In genomic region chr2:105771291-105771690, GRCh38 we compare ENCODE assay signal across 7 cellular contexts. TPM values are rescaled to one million over a fixed set of nuclear protein-coding genes. Genes with fewer than 3 reads are reported as not detected.
DNase-seq lines count a peak whose midpoint lies in the region; TF ChIP-seq lines count a peak whose summit lies in the region.
"Not testable (repeated sequence)": the region's sequence is repeated elsewhere in the genome, so short reads cannot be mapped to it uniquely, and the experiment has no call there.

No MANE protein-coding gene starts in this region.

- H3K4me3 ChIP-seq in endodermal cell (ENCODE audit: low read length); hepatocyte; parathyroid adenoma (ENCODE audit: low read depth, low read length): not testable (repeated sequence)

- not testable (repeated sequence) for H3K9me2 ChIP-seq in hepatocyte (replicated peaks; ENCODE audit: insufficient read depth)

- H3K27me3 Mint-ChIP-seq in activated naive CD8-positive, alpha-beta T cell; endodermal cell (ENCODE audit: insufficient read depth); stimulated activated naive CD8-positive, alpha-beta T cell treated with anti-CD3 and anti-CD28 coated beads, Interleukin-15, Interleukin-2, amounts not matched to agents 100 ng/mL and 50 ng/mL, for 24 hours: not testable (repeated sequence)

- not testable (repeated sequence) for H2AFZ ChIP-seq in hepatocyte
- peak overlapping the region; percentile 38 for H2AFZ ChIP-seq in parathyroid adenoma

- not testable (repeated sequence) for H3K27me3 ChIP-seq in endodermal cell (ENCODE audit: control insufficient read depth, insufficient read depth, low read length, poor library complexity, severe bottlenecking); hepatocyte; parathyroid adenoma (ENCODE audit: control insufficient read depth, insufficient read depth, low read length)

- H3K4me1 ChIP-seq in endodermal cell (ENCODE audit: control insufficient read depth, insufficient read depth, low read length) = not testable (repeated sequence)
- peaks cover 14% of the 10 kb centered on the region for H3K4me1 ChIP-seq in hepatocyte (ENCODE audit: insufficient read depth)
- H3K4me1 ChIP-seq in parathyroid adenoma = peaks cover 12% of the 10 kb centered on the region

- not testable (repeated sequence) for DNase-seq in RWPE1 (ENCODE audit: low spot score); endodermal cell; hepatocyte (ENCODE audit: low spot score)
- DNase-seq in activated T-cell treated with anti-CD3 and anti-CD28 coated beads, Interleukin-2, amount 50 U/mL, for 1 hour = peak; percentile 5

- not testable (repeated sequence) for H3K9me3 ChIP-seq in endodermal cell (ENCODE audit: control insufficient read depth, low read length); hepatocyte (ENCODE audit: low read depth); parathyroid adenoma (ENCODE audit: control insufficient read depth, low read length)

- not testable (repeated sequence) for H3K9ac ChIP-seq in endodermal cell (ENCODE audit: extremely low read depth, low read length, poor library complexity, severe bottlenecking); parathyroid adenoma

- H4K20me1 ChIP-seq in hepatocyte (ENCODE audit: insufficient read depth, poor library complexity, severe bottlenecking) = peaks cover 81% of the 10 kb centered on the region

- CTCF ChIA-PET in RWPE1 (lab: Yijun Ruan, JAX) = interaction anchor here (0.7 kb wide), 1 partner anchor 746 kb away, joined by 3 read pairs; no protein-coding TSS in a partner anchor

- H3K36me3 ChIP-seq in endodermal cell (ENCODE audit: control insufficient read depth, insufficient read depth, low read length); hepatocyte (replicated peaks; ENCODE audit: insufficient read depth, low read depth); parathyroid adenoma (ENCODE audit: control insufficient read depth, insufficient read depth, low read length): not testable (repeated sequence)

- POLR2A ChIA-PET in RWPE1 (lab: Yijun Ruan, JAX; ENCODE audit: low non-redundant PET) = not testable (repeated sequence)

- not testable (repeated sequence) for TF ChIP-seq CTCF in RWPE1 (conservative IDR thresholded peaks at IDR 0.05; ENCODE audit: low read depth); endodermal cell (conservative IDR thresholded peaks at IDR 0.05); hepatocyte (IDR thresholded peaks at IDR 0.05; ENCODE audit: poor library complexity); parathyroid adenoma (IDR thresholded peaks at IDR 0.05)

- not testable (repeated sequence) for H3K4me2 ChIP-seq in hepatocyte; parathyroid adenoma (ENCODE audit: low read length)

- not testable (repeated sequence) for H3K9me3 Mint-ChIP-seq in activated naive CD8-positive, alpha-beta T cell (ENCODE audit: low read depth); endodermal cell; stimulated activated naive CD8-positive, alpha-beta T cell treated with anti-CD3 and anti-CD28 coated beads, Interleukin-15, Interleukin-2, amounts not matched to agents 100 ng/mL and 50 ng/mL, for 24 hours

- peaks cover 17% of the 10 kb centered on the region for H3K36me3 Mint-ChIP-seq in activated naive CD8-positive, alpha-beta T cell
- H3K36me3 Mint-ChIP-seq in endodermal cell (ENCODE audit: low read depth) = not testable (repeated sequence)
- peaks cover 41% of the 10 kb centered on the region for H3K36me3 Mint-ChIP-seq in stimulated activated naive CD8-positive, alpha-beta T cell treated with anti-CD3 and anti-CD28 coated beads, Interleukin-15, Interleukin-2, amounts not matched to agents 100 ng/mL and 50 ng/mL, for 24 hours (ENCODE audit: low read depth)

- 56 to 73% methylated on average over 2 to 7 of the region's 7 CpGs for WGBS in endodermal cell (ENCODE audit: insufficient coverage in 1 of 2, insufficient read length in 1 of 2), 2 experiments
- 89% methylated on average over 7 of the region's 7 CpGs for WGBS in hepatocyte (ENCODE audit: low lambda C conversion rate, missing lambda C conversion rate)

- 0 out of 2 replicates have a peak overlapping the region, but pooled peaks have one; percentile 8 for H3K27ac ChIP-seq in RWPE1
- H3K27ac ChIP-seq in endodermal cell (ENCODE audit: low read depth, low read length) = peak overlapping the region; percentile 25
- H3K27ac ChIP-seq in hepatocyte = peak overlapping the region; percentile 39
- peak overlapping the region; percentile 4 for H3K27ac ChIP-seq in parathyroid adenoma

- not testable (repeated sequence) for H3K4me3 Mint-ChIP-seq in activated naive CD8-positive, alpha-beta T cell; endodermal cell; stimulated activated naive CD8-positive, alpha-beta T cell treated with anti-CD3 and anti-CD28 coated beads, Interleukin-15, Interleukin-2, amounts not matched to agents 100 ng/mL and 50 ng/mL, for 24 hours

- peak overlapping the region; percentile 95 for H3K27ac Mint-ChIP-seq in activated naive CD8-positive, alpha-beta T cell
- H3K27ac Mint-ChIP-seq in endodermal cell = not testable (repeated sequence)
- peak overlapping the region; percentile 98 for H3K27ac Mint-ChIP-seq in stimulated activated naive CD8-positive, alpha-beta T cell treated with anti-CD3 and anti-CD28 coated beads, Interleukin-15, Interleukin-2, amounts not matched to agents 100 ng/mL and 50 ng/mL, for 24 hours

- peaks cover 100% of the 10 kb centered on the region for H3K79me2 ChIP-seq in hepatocyte
- H3K79me2 ChIP-seq in parathyroid adenoma = peaks cover 18% of the 10 kb centered on the region

- peaks cover 95% of the 10 kb centered on the region for H3K4me1 Mint-ChIP-seq in activated naive CD8-positive, alpha-beta T cell (ENCODE audit: low read depth)
- H3K4me1 Mint-ChIP-seq in endodermal cell = peaks cover 43% of the 10 kb centered on the region
- H3K4me1 Mint-ChIP-seq in stimulated activated naive CD8-positive, alpha-beta T cell treated with anti-CD3 and anti-CD28 coated beads, Interleukin-15, Interleukin-2, amounts not matched to agents 100 ng/mL and 50 ng/mL, for 24 hours (ENCODE audit: low read depth) = peaks cover 98% of the 10 kb centered on the region

RNA-seq across cellular contexts. Expression of gene NCK2, which starts 26.6 kb away (rescaled TPM):
- 10 to 100 TPM; 58.9 to 63.8 TPM for total RNA-seq in endodermal cell
- 58.3 TPM for polyA plus RNA-seq in endodermal cell (2013, experiment 1 of 2)
- polyA plus RNA-seq in endodermal cell (2013, experiment 2 of 2) = 54.9 TPM
- 71.9 and 72.6 TPM in 2 replicates for total RNA-seq in hepatocyte
- polyA plus RNA-seq in hepatocyte = 80.3 and 100 TPM in 2 replicates
